26 cellular contexts compared by ENCODE assay signal in genomic region chr15:82653483-82653882, GRCh38. TPM values are rescaled to one million over a fixed set of nuclear protein-coding genes. Genes with fewer than 3 reads are reported as not detected.
"Had no signal": no experiment of that assay in that cellular context is flagged by ENCODE, and none has a peak within 500 bp of the region (broad histone marks: within the 10 kb centered on the region; RNA-seq: fewer than 3 reads in every experiment).

No MANE protein-coding gene starts in this region.

- H3K4me2 ChIP-seq: neural progenitor cell had no signal

- H3K27ac ChIP-seq: left ventricle myocardium inferior, neural progenitor cell, neutrophil, ovary, prostate gland, spleen, suprapubic skin, thoracic aorta, tibial artery, upper lobe of right lung had no signal

- H3K4me1 ChIP-seq: neural progenitor cell, prostate gland, upper lobe of right lung had no signal

- H3K27me3 ChIP-seq: ovary, tibial artery, upper lobe of right lung had no signal

- ATAC-seq: naive thymus-derived CD8-positive, alpha-beta T cell; right cardiac atrium; sciatic nerve; stimulated activated effector memory CD8-positive, alpha-beta T cell treated with anti-CD3 and anti-CD28 coated beads, Interleukin-12 subunit alpha, Interleukin-12 subunit beta, amount 100 ng/mL, for 72 hours; upper lobe of right lung had no signal

- H3K9ac ChIP-seq: neural progenitor cell had no signal

- H2AFZ ChIP-seq: neural progenitor cell had no signal

- H3K4me1 Mint-ChIP-seq: memory B cell; stimulated activated effector memory CD8-positive, alpha-beta T cell treated with anti-CD3 and anti-CD28 coated beads, Interleukin-12 subunit alpha, Interleukin-12 subunit beta, amount 100 ng/mL, for 72 hours had no signal

- H3K9me3 ChIP-seq: left ventricle myocardium inferior, neutrophil, ovary, prostate gland, spleen, suprapubic skin, thoracic aorta, tibial artery, upper lobe of right lung had no signal

- H3K9me3 Mint-ChIP-seq: memory B cell; naive thymus-derived CD8-positive, alpha-beta T cell; nephron progenitor cell; neural progenitor cell; stimulated activated effector memory CD8-positive, alpha-beta T cell treated with anti-CD3 and anti-CD28 coated beads, Interleukin-12 subunit alpha, Interleukin-12 subunit beta, amount 100 ng/mL, for 72 hours; stimulated activated naive CD8-positive, alpha-beta T cell treated with anti-CD3 and anti-CD28 coated beads, Interleukin-15, Interleukin-2, amounts not matched to agents 100 ng/mL and 50 ng/mL, for 24 hours had no signal

- H3K36me3 ChIP-seq: left ventricle myocardium inferior, neural progenitor cell, neutrophil, ovary, prostate gland, spleen, suprapubic skin, thoracic aorta, tibial artery, upper lobe of right lung had no signal

- DNase-seq: immature natural killer cell; kidney; left ventricle myocardium inferior; naive thymus-derived CD8-positive, alpha-beta T cell; nephron progenitor cell; occipital lobe; ovary; posterior cingulate gyrus; retina; right cardiac atrium; small intestine; spleen; stimulated activated CD4-positive, alpha-beta T cell treated with anti-CD3 and anti-CD28 coated beads, Interleukin-4, amount 100 ng/mL, for 24 hours; stimulated activated naive CD4-positive, alpha-beta T cell; tibial artery; upper lobe of right lung had no signal

- H3K4me3 ChIP-seq: left ventricle myocardium inferior, neural progenitor cell, ovary, prostate gland, spleen, suprapubic skin, thoracic aorta, tibial artery, upper lobe of right lung had no signal

- H3K4me3 Mint-ChIP-seq: immature natural killer cell; memory B cell; naive thymus-derived CD8-positive, alpha-beta T cell; nephron progenitor cell; neural progenitor cell; stimulated activated effector memory CD8-positive, alpha-beta T cell treated with anti-CD3 and anti-CD28 coated beads, Interleukin-12 subunit alpha, Interleukin-12 subunit beta, amount 100 ng/mL, for 72 hours; stimulated activated naive CD8-positive, alpha-beta T cell treated with anti-CD3 and anti-CD28 coated beads, Interleukin-15, Interleukin-2, amounts not matched to agents 100 ng/mL and 50 ng/mL, for 24 hours had no signal

- H3K27ac Mint-ChIP-seq: immature natural killer cell; memory B cell; naive thymus-derived CD8-positive, alpha-beta T cell; nephron progenitor cell; neural progenitor cell; stimulated activated effector memory CD8-positive, alpha-beta T cell treated with anti-CD3 and anti-CD28 coated beads, Interleukin-12 subunit alpha, Interleukin-12 subunit beta, amount 100 ng/mL, for 72 hours; stimulated activated naive CD8-positive, alpha-beta T cell treated with anti-CD3 and anti-CD28 coated beads, Interleukin-15, Interleukin-2, amounts not matched to agents 100 ng/mL and 50 ng/mL, for 24 hours had no signal

- H3K36me3 Mint-ChIP-seq: immature natural killer cell; memory B cell; naive thymus-derived CD8-positive, alpha-beta T cell; neural progenitor cell; stimulated activated effector memory CD8-positive, alpha-beta T cell treated with anti-CD3 and anti-CD28 coated beads, Interleukin-12 subunit alpha, Interleukin-12 subunit beta, amount 100 ng/mL, for 72 hours had no signal

RNA-seq across cellular contexts. Expression of gene CPEB1, which starts 6.3 kb away (rescaled TPM):
- polyA plus RNA-seq: immature natural killer cell had no signal

RNA-seq across cellular contexts. Expression of gene AP3B2, which starts 56.2 kb away (rescaled TPM):
- total RNA-seq: lung microvascular endothelial cell had no signal
- polyA plus RNA-seq: immature natural killer cell had no signal
